14 cellular contexts compared by ENCODE assay signal in genomic region chr3:180947761-180948390, GRCh38. TPM values are rescaled to one million over a fixed set of nuclear protein-coding genes. Genes with fewer than 3 reads are reported as not detected.
DNase-seq lines count a peak whose midpoint lies in the region; ATAC-seq lines count a peak whose summit lies in the region.
"Had no signal": no experiment of that assay in that cellular context is flagged by ENCODE, and none has a peak within 500 bp of the region (broad histone marks: within the 10 kb centered on the region; RNA-seq: fewer than 3 reads in every experiment).

No MANE protein-coding gene starts in this region.

- intact Hi-C loops in activated CD4-positive, alpha-beta T cell treated with anti-CD3 and anti-CD28 coated beads for 36 hours (cut with DNase I, micrococcal nuclease) = loop anchor here in 1 of 2 experiments (10.0 kb wide), 1 partner anchor 1363 kb away; no protein-coding TSS in a partner anchor
- intact Hi-C loops in left colon (cut with DNase I, micrococcal nuclease) = no loop called here

- H3K9me3 Mint-ChIP-seq in activated CD4-positive, alpha-beta T cell treated with anti-CD3 and anti-CD28 coated beads for 36 hours (ENCODE audit: low read depth) = no peaks in the 10 kb centered on the region
- H3K9me3 Mint-ChIP-seq in memory B cell = no peaks in the 10 kb centered on the region
- H3K9me3 Mint-ChIP-seq: neural crest cell had no signal

- ATAC-seq in activated CD4-positive, alpha-beta T cell treated with anti-CD3 and anti-CD28 coated beads for 36 hours = no peak
- peak; percentile 65 for ATAC-seq in HG02642 (IDR thresholded peaks at IDR 0.05; ENCODE audit: poor library complexity, unreplicated experiment)
- peak; percentile 77 for ATAC-seq in memory B cell (ENCODE audit: low read depth)
- no peak for ATAC-seq in left colon
- ATAC-seq: Panc1 had no signal

- CTCF ChIA-PET in activated CD4-positive, alpha-beta T cell treated with anti-CD3 and anti-CD28 coated beads for 36 hours (lab: Charles Lee) = interaction anchor here (0.7 kb wide), 1 partner anchor 56 kb away, joined by 3 read pairs; no protein-coding TSS in a partner anchor

- peak overlapping the region; percentile 9 for H3K27ac Mint-ChIP-seq in activated CD4-positive, alpha-beta T cell treated with anti-CD3 and anti-CD28 coated beads for 36 hours
- peak overlapping the region; percentile 81 for H3K27ac Mint-ChIP-seq in memory B cell

- in situ Hi-C loops in ACHN (cut with HindIII; ENCODE audit: low pct_ligation_motif_present, low pct_unique_long_range_greater_than_20kb, low sequenced_read_pairs) = no loop called here

- POLR2A ChIA-PET in activated CD4-positive, alpha-beta T cell treated with anti-CD3 and anti-CD28 coated beads for 36 hours (lab: Charles Lee) = no interaction called here

- H3K4me1 Mint-ChIP-seq in activated CD4-positive, alpha-beta T cell treated with anti-CD3 and anti-CD28 coated beads for 36 hours = peaks cover 13% of the 10 kb centered on the region
- H3K4me1 Mint-ChIP-seq in memory B cell = peaks cover 12% of the 10 kb centered on the region
- H3K4me1 Mint-ChIP-seq: neural crest cell had no signal

- peaks cover 54% of the 10 kb centered on the region for H3K36me3 Mint-ChIP-seq in activated CD4-positive, alpha-beta T cell treated with anti-CD3 and anti-CD28 coated beads for 36 hours (ENCODE audit: low read depth)
- H3K36me3 Mint-ChIP-seq in memory B cell = peaks cover 30% of the 10 kb centered on the region

- no peak for DNase-seq in activated CD4-positive, alpha-beta T cell treated with anti-CD3 and anti-CD28 coated beads for 36 hours
- no peak for DNase-seq in activated CD4-positive, alpha-beta T cell treated with anti-CD3 and anti-CD28 coated beads for 48 hours
- DNase-seq in Kasumi-1 (lab: John Stamatoyannopoulos, UW) (peak; percentile 11 to 28), memory B cell (ENCODE audit: low spot score in 2 of 2) (no peak), ACHN (no peak), left colon (no peak), HPDE6-E6E7 (ENCODE audit: extremely low spot score) (no peak)
- DNase-seq: activated CD4-positive, CD25-positive, alpha-beta regulatory T cell; activated effector memory CD4-positive, alpha-beta T cell treated with Interleukin-2 at 50 U/mL for 16 hours; NCI-H1048; stimulated activated CD4-positive, alpha-beta T cell treated with anti-CD3 and anti-CD28 coated beads, Interleukin-15, amount 100 ng/mL, for 24 hours had no signal

- H3K27me3 Mint-ChIP-seq in activated CD4-positive, alpha-beta T cell treated with anti-CD3 and anti-CD28 coated beads for 36 hours = no peaks in the 10 kb centered on the region
- H3K27me3 Mint-ChIP-seq in memory B cell = no peaks in the 10 kb centered on the region

- H3K4me3 Mint-ChIP-seq in activated CD4-positive, alpha-beta T cell treated with anti-CD3 and anti-CD28 coated beads for 36 hours = no peak overlapping the region
- no peak overlapping the region for H3K4me3 Mint-ChIP-seq in memory B cell
- H3K4me3 Mint-ChIP-seq: neural crest cell had no signal

RNA-seq across cellular contexts. Expression of gene FXR1, which starts 35.4 kb away (rescaled TPM):
- total RNA-seq in activated CD4-positive, alpha-beta T cell treated with anti-CD3 and anti-CD28 coated beads for 36 hours = 100 to 1,000 TPM; 175 to 186 TPM
- 10 to 100 TPM; 57.6 to 64.7 TPM for total RNA-seq in left colon

RNA-seq across cellular contexts. Expression of gene DNAJC19, which starts 41.7 kb away (rescaled TPM):
- 10 to 100 TPM; 55.0 to 80.7 TPM for total RNA-seq in activated CD4-positive, alpha-beta T cell treated with anti-CD3 and anti-CD28 coated beads for 36 hours
- total RNA-seq in left colon = 10 to 100 TPM; 30.3 to 32.3 TPM

Comparison
In these comparisons a context has a peak if more than half of its experiments do, and no peak if none do; other contexts are left out.
1. ATAC-seq: peak in HG02642 (single experiment) and memory B cell (single experiment); none in activated CD4-positive, alpha-beta T cell treated with anti-CD3 and anti-CD28 coated beads for 36 hours (single experiment) and left colon (single experiment).
2. DNase-seq: peak in Kasumi-1 (2 of 2); none in activated CD4-positive, alpha-beta T cell treated with anti-CD3 and anti-CD28 coated beads for 36 hours (single experiment), activated CD4-positive, alpha-beta T cell treated with anti-CD3 and anti-CD28 coated beads for 48 hours (single experiment), memory B cell (0 of 2), ACHN (single experiment), left colon (0 of 2) and HPDE6-E6E7 (single experiment).